Comparison of ENCODE assay signal across 10 cellular contexts in the genomic region with DNA sequence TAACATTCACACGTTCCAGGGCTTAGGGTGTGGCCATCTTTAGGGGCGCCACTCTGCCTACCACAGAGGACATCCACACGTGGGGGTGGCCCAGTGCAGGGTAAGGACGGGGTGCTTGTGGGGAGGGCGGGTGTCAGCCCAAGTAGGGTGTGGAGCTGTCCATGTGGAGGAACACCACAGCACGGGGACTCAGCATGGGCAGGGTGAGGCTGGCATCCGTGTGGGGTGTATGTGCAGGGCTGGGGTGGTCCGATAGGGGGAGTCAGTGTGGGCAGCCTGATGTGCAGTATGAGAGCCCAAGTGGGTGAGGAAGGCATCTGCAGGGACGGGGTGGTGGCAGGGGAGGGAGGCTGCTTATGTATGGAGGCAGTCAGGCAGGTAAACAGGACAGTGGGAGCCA. TPM values are rescaled to one million over a fixed set of nuclear protein-coding genes. Genes with fewer than 3 reads are reported as not detected.
DNase-seq lines count a peak whose midpoint lies in the region; ATAC-seq and TF ChIP-seq lines count a peak whose summit lies in the region.
"Had no signal": no experiment of that assay in that cellular context is flagged by ENCODE, and none has a peak within 500 bp of the region (broad histone marks: within the 10 kb centered on the region; RNA-seq: fewer than 3 reads in every experiment).

No MANE protein-coding gene starts in this region.

- H3K4me3 ChIP-seq in right atrium auricular region (no peak overlapping the region), subcutaneous abdominal adipose tissue (ENCODE audit: low read depth in 1 of 5, low read length in 5 of 5) (no peak overlapping the region)

- CTCF ChIA-PET in activated naive CD4-positive, alpha-beta T cell treated with anti-CD3 and anti-CD28 coated beads for 36 hours (lab: Charles Lee): interaction anchor here (1.2 kb wide), 1 partner anchor 9 kb away, joined by 3 read pairs; no protein-coding TSS in a partner anchor

- peaks cover 31% of the 10 kb centered on the region for H3K36me3 Mint-ChIP-seq in activated naive CD4-positive, alpha-beta T cell treated with anti-CD3 and anti-CD28 coated beads for 36 hours (ENCODE audit: low read depth)
- H3K36me3 Mint-ChIP-seq in activated T-cell treated with anti-CD3 and anti-CD28 coated beads, Interleukin-2, amount 50 U/mL, for 72 hours (ENCODE audit: insufficient read depth in 2 of 2): peaks cover 2 to 12% of the 10 kb centered on the region in 2 donors

- H3K27ac ChIP-seq in right atrium auricular region: no peak overlapping the region
- peak overlapping the region; percentile 30 for H3K27ac ChIP-seq in subcutaneous abdominal adipose tissue (ENCODE audit: low read depth, low read length)

- no peak overlapping the region for H3K9ac ChIP-seq in subcutaneous abdominal adipose tissue (ENCODE audit: low read length in 5 of 5)

- no peak for TF ChIP-seq CTCF in right atrium auricular region (IDR thresholded peaks at IDR 0.05)

- peaks cover 0 to 11% of the 10 kb centered on the region in 2 donors for H3K4me1 ChIP-seq in right atrium auricular region
- peaks cover 0 to 25% (median 21%) of the 10 kb centered on the region in 5 donors for H3K4me1 ChIP-seq in subcutaneous abdominal adipose tissue (ENCODE audit: control insufficient read depth in 5 of 5, insufficient read depth in 5 of 5, low read length in 5 of 5)

- no peaks in the 10 kb centered on the region for H3K9me3 Mint-ChIP-seq in activated naive CD4-positive, alpha-beta T cell treated with anti-CD3 and anti-CD28 coated beads for 36 hours
- H3K9me3 Mint-ChIP-seq in activated T-cell treated with anti-CD3 and anti-CD28 coated beads, Interleukin-2, amount 50 U/mL, for 72 hours: no peaks in the 10 kb centered on the region
- H3K9me3 Mint-ChIP-seq: brain had no signal

- no peak overlapping the region for H3K4me3 Mint-ChIP-seq in activated naive CD4-positive, alpha-beta T cell treated with anti-CD3 and anti-CD28 coated beads for 36 hours
- no peak overlapping the region for H3K4me3 Mint-ChIP-seq in activated T-cell treated with anti-CD3 and anti-CD28 coated beads, Interleukin-2, amount 50 U/mL, for 72 hours
- H3K4me3 Mint-ChIP-seq: brain had no signal

- no peak for DNase-seq in activated naive CD4-positive, alpha-beta T cell treated with anti-CD3 and anti-CD28 coated beads for 36 hours
- DNase-seq in activated naive CD4-positive, alpha-beta T cell treated with anti-CD3 and anti-CD28 coated beads, Interleukin-2, amount 50 U/mL, for 16 hours: no peak
- DNase-seq in activated T-cell treated with anti-CD3 and anti-CD28 coated beads, Interleukin-2, amount 50 U/mL, for 72 hours: no peak
- DNase-seq in right atrium auricular region (ENCODE audit: low spot score): peak; percentile 51
- no peak for DNase-seq in NCI-H69 (lab: John Stamatoyannopoulos, UW)
- DNase-seq: NCI-H526 treated with DMSO at 0.1 percent for 48 hours had no signal

- H3K4me1 Mint-ChIP-seq in activated naive CD4-positive, alpha-beta T cell treated with anti-CD3 and anti-CD28 coated beads for 36 hours (ENCODE audit: low read depth): peaks cover 19% of the 10 kb centered on the region
- peaks cover 30% of the 10 kb centered on the region for H3K4me1 Mint-ChIP-seq in activated T-cell treated with anti-CD3 and anti-CD28 coated beads, Interleukin-2, amount 50 U/mL, for 72 hours (ENCODE audit: low read depth)
- H3K4me1 Mint-ChIP-seq: brain had no signal

- H3K27ac Mint-ChIP-seq in activated naive CD4-positive, alpha-beta T cell treated with anti-CD3 and anti-CD28 coated beads for 36 hours: peak overlapping the region; percentile 71
- peak overlapping the region; percentile 88 for H3K27ac Mint-ChIP-seq in activated T-cell treated with anti-CD3 and anti-CD28 coated beads, Interleukin-2, amount 50 U/mL, for 72 hours

- H3K27me3 ChIP-seq in right atrium auricular region (no peaks in the 10 kb centered on the region), subcutaneous abdominal adipose tissue (ENCODE audit: control insufficient read depth in 5 of 5, insufficient read depth in 4 of 5, low read length in 5 of 5) (no peaks in the 10 kb centered on the region)

- no peaks in the 10 kb centered on the region for H3K9me3 ChIP-seq in right atrium auricular region
- no peaks in the 10 kb centered on the region for H3K9me3 ChIP-seq in subcutaneous abdominal adipose tissue (ENCODE audit: control insufficient read depth in 5 of 5, low read length in 5 of 5)

- H3K36me3 ChIP-seq in right atrium auricular region (peaks cover 62% of the 10 kb centered on the region), subcutaneous abdominal adipose tissue (ENCODE audit: control insufficient read depth in 5 of 5, insufficient read depth in 5 of 5, low read length in 5 of 5) (peaks cover 19 to 89% (median 67%) of the 10 kb centered on the region in 5 donors)

- no peak for ATAC-seq in activated T-cell treated with anti-CD3 and anti-CD28 coated beads, Interleukin-2, amount 50 U/mL, for 72 hours (replicated peaks in 1 of 2)
- ATAC-seq in GM21786 (IDR thresholded peaks at IDR 0.05; ENCODE audit: unreplicated experiment) (no peak), GM18520 (IDR thresholded peaks at IDR 0.05; ENCODE audit: unreplicated experiment) (no peak)

- no peaks in the 10 kb centered on the region for H3K27me3 Mint-ChIP-seq in activated naive CD4-positive, alpha-beta T cell treated with anti-CD3 and anti-CD28 coated beads for 36 hours (ENCODE audit: low read depth)
- no peaks in the 10 kb centered on the region for H3K27me3 Mint-ChIP-seq in activated T-cell treated with anti-CD3 and anti-CD28 coated beads, Interleukin-2, amount 50 U/mL, for 72 hours (ENCODE audit: low read depth)
- H3K27me3 Mint-ChIP-seq: brain had no signal

- intact Hi-C loops in activated naive CD4-positive, alpha-beta T cell treated with anti-CD3 and anti-CD28 coated beads for 36 hours (cut with micrococcal nuclease): no loop called here

RNA-seq across cellular contexts. Expression of a gene that starts 17.7 kb away (rescaled TPM):
- total RNA-seq in activated naive CD4-positive, alpha-beta T cell treated with anti-CD3 and anti-CD28 coated beads for 36 hours: 100 to 1,000 TPM; 102 to 105 TPM
- 100 to 1,000 TPM; 105 to 112 TPM for total RNA-seq in activated T-cell treated with anti-CD3 and anti-CD28 coated beads, Interleukin-2, amount 50 U/mL, for 72 hours
- 100 to 1,000 TPM; 142 to 159 TPM for total RNA-seq in right atrium auricular region

RNA-seq across cellular contexts. Expression of a gene that starts 57.7 kb away (rescaled TPM):
- 10 to 100 TPM; 22.0 to 23.1 TPM for total RNA-seq in activated naive CD4-positive, alpha-beta T cell treated with anti-CD3 and anti-CD28 coated beads for 36 hours
- 10 to 100 TPM; 26.4 to 28.9 TPM for total RNA-seq in activated T-cell treated with anti-CD3 and anti-CD28 coated beads, Interleukin-2, amount 50 U/mL, for 72 hours
- 1 to 10 TPM; 5.9 to 6.9 TPM for total RNA-seq in right atrium auricular region
